Comparison of ENCODE assay signal across 9 cellular contexts in genomic region chr12:6953417-6954315, GRCh38. TPM values are rescaled to one million over a fixed set of nuclear protein-coding genes. Genes with fewer than 3 reads are reported as not detected.
DNase-seq lines count a peak whose midpoint lies in the region; ATAC-seq and TF ChIP-seq lines count a peak whose summit lies in the region.
"Had no signal": no experiment of that assay in that cellular context is flagged by ENCODE, and none has a peak within 500 bp of the region (broad histone marks: within the 10 kb centered on the region; RNA-seq: fewer than 3 reads in every experiment).

No MANE protein-coding gene starts in this region.

- H3K36me3 ChIP-seq in endodermal cell (ENCODE audit: control insufficient read depth, insufficient read depth, low read length), result no peaks in the 10 kb centered on the region

- no peak for TF ChIP-seq CTCF in endodermal cell (conservative IDR thresholded peaks at IDR 0.05)

- DNase-seq in AG20443 (ENCODE audit: low spot score) (peak; percentile 55), endodermal cell (peak; percentile 51), pons (ENCODE audit: low spot score) (peak; percentile 81), NCI-H82 (lab: John Stamatoyannopoulos, UW) (no peak), NCI-H1417 treated with DMSO at 0.1 percent for 48 hours (lab: John Stamatoyannopoulos, UW) (no peak)
- DNase-seq in activated CD4-positive, alpha-beta T cell treated with anti-CD3 and anti-CD28 coated beads, Interleukin-2, amount 10 ng/mL, durations not matched to agents 7 days and 5 days, result peak; percentile 88

- peak overlapping the region; percentile 98 for H3K27ac Mint-ChIP-seq in activated CD4-positive, alpha-beta T cell treated with anti-CD3 and anti-CD28 coated beads, Interleukin-2, amount 10 ng/mL, durations not matched to agents 7 days and 5 days
- H3K27ac Mint-ChIP-seq in endodermal cell, result peak overlapping the region; percentile 28

- no peak overlapping the region for H3K9ac ChIP-seq in endodermal cell (ENCODE audit: extremely low read depth, low read length, poor library complexity, severe bottlenecking)

- peak; percentile 47 for ATAC-seq in GM19438 (IDR thresholded peaks at IDR 0.05; ENCODE audit: low read depth, unreplicated experiment)
- peak; percentile 41 for ATAC-seq in HG03565 (IDR thresholded peaks at IDR 0.05; ENCODE audit: unreplicated experiment)

- POLR2A ChIA-PET in activated CD4-positive, alpha-beta T cell treated with anti-CD3 and anti-CD28 coated beads, Interleukin-2, amount 10 ng/mL, durations not matched to agents 7 days and 5 days (lab: Charles Lee), result interaction anchor here (1.8 kb wide), 1 partner anchor 10 kb away, joined by 7 read pairs; the partner anchor contains the start of genes C12orf57 and RNU7-1

- no peaks in the 10 kb centered on the region for H3K4me1 ChIP-seq in endodermal cell (ENCODE audit: control insufficient read depth, insufficient read depth, low read length)

- H3K9me3 Mint-ChIP-seq in activated CD4-positive, alpha-beta T cell treated with anti-CD3 and anti-CD28 coated beads, Interleukin-2, amount 10 ng/mL, durations not matched to agents 7 days and 5 days, result no peaks in the 10 kb centered on the region
- H3K9me3 Mint-ChIP-seq in endodermal cell, result no peaks in the 10 kb centered on the region

- H3K4me3 ChIP-seq in endodermal cell (ENCODE audit: low read length), result no peak overlapping the region

- peak overlapping the region; percentile 100 for H3K4me3 Mint-ChIP-seq in activated CD4-positive, alpha-beta T cell treated with anti-CD3 and anti-CD28 coated beads, Interleukin-2, amount 10 ng/mL, durations not matched to agents 7 days and 5 days
- no peak overlapping the region for H3K4me3 Mint-ChIP-seq in endodermal cell

- H3K9me3 ChIP-seq in endodermal cell (ENCODE audit: control insufficient read depth, low read length), result no peaks in the 10 kb centered on the region

- no peaks in the 10 kb centered on the region for H3K27me3 Mint-ChIP-seq in activated CD4-positive, alpha-beta T cell treated with anti-CD3 and anti-CD28 coated beads, Interleukin-2, amount 10 ng/mL, durations not matched to agents 7 days and 5 days
- H3K27me3 Mint-ChIP-seq in endodermal cell (ENCODE audit: insufficient read depth), result no peaks in the 10 kb centered on the region

- peaks cover 67% of the 10 kb centered on the region for H3K36me3 Mint-ChIP-seq in activated CD4-positive, alpha-beta T cell treated with anti-CD3 and anti-CD28 coated beads, Interleukin-2, amount 10 ng/mL, durations not matched to agents 7 days and 5 days (ENCODE audit: low read depth)
- H3K36me3 Mint-ChIP-seq in endodermal cell (ENCODE audit: low read depth), result peaks cover 17% of the 10 kb centered on the region

- H3K4me1 Mint-ChIP-seq in activated CD4-positive, alpha-beta T cell treated with anti-CD3 and anti-CD28 coated beads, Interleukin-2, amount 10 ng/mL, durations not matched to agents 7 days and 5 days, result peaks cover 69% of the 10 kb centered on the region
- H3K4me1 Mint-ChIP-seq in endodermal cell, result peaks cover 6% of the 10 kb centered on the region

- no peaks in the 10 kb centered on the region for H3K27me3 ChIP-seq in endodermal cell (ENCODE audit: control insufficient read depth, insufficient read depth, low read length, poor library complexity, severe bottlenecking)

- CTCF ChIA-PET in activated CD4-positive, alpha-beta T cell treated with anti-CD3 and anti-CD28 coated beads, Interleukin-2, amount 10 ng/mL, durations not matched to agents 7 days and 5 days (lab: Charles Lee), result interaction anchor here (0.6 to 13.3 kb wide), 6 partner anchors 9 to 32 kb away, joined by 4 to 388 read pairs (median 6); partner anchors contain the start of genes C12orf57, PTPN6 and RNU7-1

- 85 to 88% methylated on average over 10 to 24 of the region's 24 CpGs for WGBS in endodermal cell (ENCODE audit: insufficient coverage in 1 of 2, insufficient read length in 1 of 2), 2 experiments

- no peak overlapping the region for H3K27ac ChIP-seq in endodermal cell (ENCODE audit: low read depth, low read length)

RNA-seq across cellular contexts. Expression of gene PTPN6, which starts 2.5 kb away (rescaled TPM):
- 100 to 1,000 TPM; 346 to 354 TPM for total RNA-seq in activated CD4-positive, alpha-beta T cell treated with anti-CD3 and anti-CD28 coated beads, Interleukin-2, amount 10 ng/mL, durations not matched to agents 7 days and 5 days
- 10 to 100 TPM; 35.7 to 68.0 TPM for total RNA-seq in endodermal cell
- 6.3 TPM for polyA plus RNA-seq in endodermal cell (2013, experiment 1 of 2)
- 5.6 TPM for polyA plus RNA-seq in endodermal cell (2013, experiment 2 of 2)

RNA-seq across cellular contexts. Expression of gene C12orf57, which starts 9.8 kb away (rescaled TPM):
- total RNA-seq in activated CD4-positive, alpha-beta T cell treated with anti-CD3 and anti-CD28 coated beads, Interleukin-2, amount 10 ng/mL, durations not matched to agents 7 days and 5 days, result 100 to 1,000 TPM; 156 to 181 TPM
- 100 to 1,000 TPM; 141 to 257 TPM for total RNA-seq in endodermal cell
- polyA plus RNA-seq in endodermal cell (2013, experiment 1 of 2), result 219 TPM
- 218 TPM for polyA plus RNA-seq in endodermal cell (2013, experiment 2 of 2)

RNA-seq across cellular contexts. Expression of gene RNU7-1, which starts 10.1 kb away (rescaled TPM):
- not detected for total RNA-seq in activated CD4-positive, alpha-beta T cell treated with anti-CD3 and anti-CD28 coated beads, Interleukin-2, amount 10 ng/mL, durations not matched to agents 7 days and 5 days
- not detected for total RNA-seq in endodermal cell
- not detected for polyA plus RNA-seq in endodermal cell (2013, experiment 1 of 2)
- polyA plus RNA-seq in endodermal cell (2013, experiment 2 of 2), result not detected
- total RNA-seq: epithelial cell of proximal tubule had no signal

RNA-seq across cellular contexts. Expression of gene PHB2, which starts 16.8 kb away (rescaled TPM):
- total RNA-seq in activated CD4-positive, alpha-beta T cell treated with anti-CD3 and anti-CD28 coated beads, Interleukin-2, amount 10 ng/mL, durations not matched to agents 7 days and 5 days, result 100 to 1,000 TPM; 214 to 230 TPM
- 100 to 1,000 TPM; 260 to 512 TPM for total RNA-seq in endodermal cell
- 270 TPM for polyA plus RNA-seq in endodermal cell (2013, experiment 1 of 2)
- polyA plus RNA-seq in endodermal cell (2013, experiment 2 of 2), result 248 TPM

RNA-seq across cellular contexts. Expression of gene EMG1, which starts 17.0 kb away (rescaled TPM):
- 10 to 100 TPM; 41.8 to 53.3 TPM for total RNA-seq in activated CD4-positive, alpha-beta T cell treated with anti-CD3 and anti-CD28 coated beads, Interleukin-2, amount 10 ng/mL, durations not matched to agents 7 days and 5 days
- 100 to 1,000 TPM in 1 of 2 donors, 10 to 100 TPM in 1; 61.1 to 115 TPM for total RNA-seq in endodermal cell
- 29.1 TPM for polyA plus RNA-seq in endodermal cell (2013, experiment 1 of 2)
- polyA plus RNA-seq in endodermal cell (2013, experiment 2 of 2), result 26.7 TPM

Comparison
In these comparisons a context has a peak if more than half of its experiments do, and no peak if none do; other contexts are left out.
1. DNase-seq: peak in AG20443 (single experiment), activated CD4-positive, alpha-beta T cell treated with anti-CD3 and anti-CD28 coated beads, Interleukin-2, amount 10 ng/mL, durations not matched to agents 7 days and 5 days (single experiment), endodermal cell (single experiment) and pons (single experiment); none in NCI-H82 (single experiment) and NCI-H1417 treated with DMSO at 0.1 percent for 48 hours (single experiment).
2. RNA of gene PTPN6, which starts 2.5 kb away (total RNA-seq): 346 to 354 TPM in activated CD4-positive, alpha-beta T cell treated with anti-CD3 and anti-CD28 coated beads, Interleukin-2, amount 10 ng/mL, durations not matched to agents 7 days and 5 days; 35.7 to 68.0 TPM in endodermal cell; every median in the first group is over 4 times any median in the second.